1 cellular context compared by ENCODE assay signal in the genomic region with DNA sequence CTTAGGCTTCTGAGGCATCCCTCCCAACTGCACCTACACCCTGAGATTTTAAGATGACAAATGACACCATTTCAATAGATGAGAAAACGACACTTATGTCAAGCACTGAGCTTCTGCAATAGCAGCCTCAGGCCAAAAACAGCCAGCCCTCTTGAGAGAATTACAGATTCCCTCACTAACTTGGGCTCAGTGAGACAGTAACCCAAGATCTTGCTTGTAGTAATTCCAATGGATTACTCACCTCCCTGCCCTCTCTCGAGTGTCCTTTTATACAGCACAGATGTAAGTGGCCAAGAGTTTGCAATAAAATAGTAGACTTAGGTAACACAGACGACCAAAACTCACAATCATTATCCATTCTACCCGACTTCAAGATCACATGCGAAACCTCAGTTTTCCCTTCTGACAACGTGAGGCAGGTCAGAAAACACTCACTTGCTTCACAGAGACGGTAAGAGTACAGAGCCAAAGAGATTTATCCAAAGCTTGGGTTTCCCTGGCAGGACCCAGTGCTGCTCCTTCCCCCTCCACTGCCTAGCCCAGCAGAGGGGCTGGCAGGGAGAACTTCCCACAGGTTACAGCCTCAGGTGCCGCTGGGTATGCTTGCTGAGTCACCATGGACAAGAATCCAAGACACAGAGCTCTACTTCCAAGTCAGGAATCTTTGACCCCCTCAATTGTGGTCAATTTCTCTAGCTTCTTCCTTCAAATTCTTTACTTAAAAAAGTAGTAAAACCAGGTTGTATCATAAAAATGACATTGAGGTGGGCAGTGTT.
TF ChIP-seq lines count a peak whose summit lies in the region.

No MANE protein-coding gene starts in this region.

TF ChIP-seq in GM23338, 12 proteins besides CTCF, POLR2A, EP300 and RAD21 (continued from another document):
- no peak for TF ChIP-seq ZNF462 (CRISPR knock-in tag; IDR thresholded peaks at IDR 0.05)
- no peak for TF ChIP-seq POLR2AphosphoS5 (IDR thresholded peaks at IDR 0.05; ENCODE audit: low read depth)
- TF ChIP-seq STAT1 (IDR thresholded peaks at IDR 0.05; ENCODE audit: unreplicated experiment): no peak
- TF ChIP-seq, protein P1, sequence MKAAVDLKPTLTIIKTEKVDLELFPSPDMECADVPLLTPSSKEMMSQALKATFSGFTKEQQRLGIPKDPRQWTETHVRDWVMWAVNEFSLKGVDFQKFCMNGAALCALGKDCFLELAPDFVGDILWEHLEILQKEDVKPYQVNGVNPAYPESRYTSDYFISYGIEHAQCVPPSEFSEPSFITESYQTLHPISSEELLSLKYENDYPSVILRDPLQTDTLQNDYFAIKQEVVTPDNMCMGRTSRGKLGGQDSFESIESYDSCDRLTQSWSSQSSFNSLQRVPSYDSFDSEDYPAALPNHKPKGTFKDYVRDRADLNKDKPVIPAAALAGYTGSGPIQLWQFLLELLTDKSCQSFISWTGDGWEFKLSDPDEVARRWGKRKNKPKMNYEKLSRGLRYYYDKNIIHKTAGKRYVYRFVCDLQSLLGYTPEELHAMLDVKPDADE (IDR thresholded peaks at IDR 0.05): no peak
- no peak for TF ChIP-seq EZH2phosphoT487 (IDR thresholded peaks at IDR 0.05; ENCODE audit: unreplicated experiment)
- TF ChIP-seq NANOG (IDR thresholded peaks at IDR 0.05; ENCODE audit: borderline replicate concordance): no peak
- TF ChIP-seq ZNF331 (CRISPR knock-in tag; IDR thresholded peaks at IDR 0.05; ENCODE audit: low read depth): no peak
- TF ChIP-seq, protein P2, sequence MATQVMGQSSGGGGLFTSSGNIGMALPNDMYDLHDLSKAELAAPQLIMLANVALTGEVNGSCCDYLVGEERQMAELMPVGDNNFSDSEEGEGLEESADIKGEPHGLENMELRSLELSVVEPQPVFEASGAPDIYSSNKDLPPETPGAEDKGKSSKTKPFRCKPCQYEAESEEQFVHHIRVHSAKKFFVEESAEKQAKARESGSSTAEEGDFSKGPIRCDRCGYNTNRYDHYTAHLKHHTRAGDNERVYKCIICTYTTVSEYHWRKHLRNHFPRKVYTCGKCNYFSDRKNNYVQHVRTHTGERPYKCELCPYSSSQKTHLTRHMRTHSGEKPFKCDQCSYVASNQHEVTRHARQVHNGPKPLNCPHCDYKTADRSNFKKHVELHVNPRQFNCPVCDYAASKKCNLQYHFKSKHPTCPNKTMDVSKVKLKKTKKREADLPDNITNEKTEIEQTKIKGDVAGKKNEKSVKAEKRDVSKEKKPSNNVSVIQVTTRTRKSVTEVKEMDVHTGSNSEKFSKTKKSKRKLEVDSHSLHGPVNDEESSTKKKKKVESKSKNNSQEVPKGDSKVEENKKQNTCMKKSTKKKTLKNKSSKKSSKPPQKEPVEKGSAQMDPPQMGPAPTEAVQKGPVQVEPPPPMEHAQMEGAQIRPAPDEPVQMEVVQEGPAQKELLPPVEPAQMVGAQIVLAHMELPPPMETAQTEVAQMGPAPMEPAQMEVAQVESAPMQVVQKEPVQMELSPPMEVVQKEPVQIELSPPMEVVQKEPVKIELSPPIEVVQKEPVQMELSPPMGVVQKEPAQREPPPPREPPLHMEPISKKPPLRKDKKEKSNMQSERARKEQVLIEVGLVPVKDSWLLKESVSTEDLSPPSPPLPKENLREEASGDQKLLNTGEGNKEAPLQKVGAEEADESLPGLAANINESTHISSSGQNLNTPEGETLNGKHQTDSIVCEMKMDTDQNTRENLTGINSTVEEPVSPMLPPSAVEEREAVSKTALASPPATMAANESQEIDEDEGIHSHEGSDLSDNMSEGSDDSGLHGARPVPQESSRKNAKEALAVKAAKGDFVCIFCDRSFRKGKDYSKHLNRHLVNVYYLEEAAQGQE (IDR thresholded peaks at IDR 0.05; ENCODE audit: unreplicated experiment): no peak
- TF ChIP-seq JUNB (IDR thresholded peaks at IDR 0.05; ENCODE audit: unreplicated experiment): no peak
- TF ChIP-seq ZNF114 (CRISPR knock-in tag; IDR thresholded peaks at IDR 0.05): no peak
